Comparison of ENCODE assay signal across 25 cellular contexts in genomic region chr21:33257404-33257803, GRCh38. TPM values are rescaled to one million over a fixed set of nuclear protein-coding genes. Genes with fewer than 3 reads are reported as not detected.
DNase-seq lines count a peak whose midpoint lies in the region; ATAC-seq lines count a peak whose summit lies in the region.
"Had no signal": no experiment of that assay in that cellular context is flagged by ENCODE, and none has a peak within 500 bp of the region (broad histone marks: within the 10 kb centered on the region; RNA-seq: fewer than 3 reads in every experiment).

No MANE protein-coding gene starts in this region.

- H3K27me3 Mint-ChIP-seq in activated naive CD4-positive, alpha-beta T cell treated with anti-CD3 and anti-CD28 coated beads, Interleukin-2, amount 50 U/mL, for 24 hours, result no peaks in the 10 kb centered on the region
- no peaks in the 10 kb centered on the region for H3K27me3 Mint-ChIP-seq in activated T-helper 1 cell treated with anti-CD3 and anti-CD28 coated beads, Interleukin-12 subunit alpha, Interleukin-12 subunit beta, Interleukin-2, Interleukin-4 antibody, amounts not matched to agents 30 ng/mL and 10 ng/mL and 1 ng/mL, durations not matched to agents 14 hours and 24 hours and 36 hours (ENCODE audit: insufficient read depth)
- H3K27me3 Mint-ChIP-seq in memory B cell, result no peaks in the 10 kb centered on the region
- H3K27me3 Mint-ChIP-seq: B cell, T-helper 17 cell had no signal

- intact Hi-C loops in activated T-helper 1 cell treated with anti-CD3 and anti-CD28 coated beads, Interleukin-12 subunit alpha, Interleukin-12 subunit beta, Interleukin-2, Interleukin-4 antibody, amounts not matched to agents 30 ng/mL and 10 ng/mL and 1 ng/mL, durations not matched to agents 14 hours and 24 hours and 36 hours (cut with micrococcal nuclease), result loop anchor here (2.0 to 5.0 kb wide), 2 partner anchors 19 to 180 kb away; no protein-coding TSS in a partner anchor

- H3K9me3 Mint-ChIP-seq in activated naive CD4-positive, alpha-beta T cell treated with anti-CD3 and anti-CD28 coated beads, Interleukin-2, amount 50 U/mL, for 24 hours, result no peaks in the 10 kb centered on the region
- peaks cover 3% of the 10 kb centered on the region for H3K9me3 Mint-ChIP-seq in activated T-helper 1 cell treated with anti-CD3 and anti-CD28 coated beads, Interleukin-12 subunit alpha, Interleukin-12 subunit beta, Interleukin-2, Interleukin-4 antibody, amounts not matched to agents 30 ng/mL and 10 ng/mL and 1 ng/mL, durations not matched to agents 14 hours and 24 hours and 36 hours
- H3K9me3 Mint-ChIP-seq in memory B cell, result no peaks in the 10 kb centered on the region
- H3K9me3 Mint-ChIP-seq: natural killer cell had no signal

- H3K36me3 Mint-ChIP-seq in activated naive CD4-positive, alpha-beta T cell treated with anti-CD3 and anti-CD28 coated beads, Interleukin-2, amount 50 U/mL, for 24 hours, result peaks cover 28% of the 10 kb centered on the region
- peaks cover 58% of the 10 kb centered on the region for H3K36me3 Mint-ChIP-seq in activated T-helper 1 cell treated with anti-CD3 and anti-CD28 coated beads, Interleukin-12 subunit alpha, Interleukin-12 subunit beta, Interleukin-2, Interleukin-4 antibody, amounts not matched to agents 30 ng/mL and 10 ng/mL and 1 ng/mL, durations not matched to agents 14 hours and 24 hours and 36 hours (ENCODE audit: low read depth)
- peaks cover 37% of the 10 kb centered on the region for H3K36me3 Mint-ChIP-seq in memory B cell

- DNase-seq in activated naive CD4-positive, alpha-beta T cell (lab: John Stamatoyannopoulos, UW), result no peak
- DNase-seq in activated T-helper 1 cell treated with anti-CD3 and anti-CD28 coated beads, Interleukin-12 subunit alpha, Interleukin-12 subunit beta, Interleukin-2, Interleukin-4 antibody, amounts not matched to agents 30 ng/mL and 10 ng/mL and 1 ng/mL, durations not matched to agents 14 hours and 24 hours and 36 hours (ENCODE audit: low spot score), result no peak
- no peak for DNase-seq in memory B cell (ENCODE audit: low spot score in 2 of 2)
- no peak for DNase-seq in CD1c-positive myeloid dendritic cell (ENCODE audit: extremely low spot score)
- DNase-seq in activated CD4-positive, alpha-beta T cell treated with anti-CD3 and anti-CD28 coated beads, Interleukin-2, amount 50 U/mL, for 1 hour, result no peak
- no peak for DNase-seq in NCI-H146 (lab: John Stamatoyannopoulos, UW)
- DNase-seq: activated T-cell treated with anti-CD3 and anti-CD28 coated beads, Interleukin-2, amount 50 U/mL, for 1 hour; Calu3; DMS79; dorsolateral prefrontal cortex; gastrocnemius medialis; GDM1; kidney glomerular epithelial cell; natural killer cell; NCI-H1417 treated with DMSO at 0.1 percent for 48 hours; NCI-H2081; NCI-H2227 treated with DMSO at 0.1 percent for 48 hours; NK-92 treated with Interleukin-12 subunit alpha and Interleukin-12 subunit beta, amount 100 ng/mL, for 24 hours; PC-3; stimulated activated CD4-positive, alpha-beta T cell treated with anti-CD3 and anti-CD28 coated beads, Interleukin-4, amount 100 ng/mL, for 24 hours; T-helper 17 cell had no signal

- H3K27ac Mint-ChIP-seq in activated naive CD4-positive, alpha-beta T cell treated with anti-CD3 and anti-CD28 coated beads, Interleukin-2, amount 50 U/mL, for 24 hours, result no peak overlapping the region
- H3K27ac Mint-ChIP-seq in activated T-helper 1 cell treated with anti-CD3 and anti-CD28 coated beads, Interleukin-12 subunit alpha, Interleukin-12 subunit beta, Interleukin-2, Interleukin-4 antibody, amounts not matched to agents 30 ng/mL and 10 ng/mL and 1 ng/mL, durations not matched to agents 14 hours and 24 hours and 36 hours, result peak overlapping the region; percentile 34
- H3K27ac Mint-ChIP-seq in memory B cell, result peak overlapping the region; percentile 46
- H3K27ac Mint-ChIP-seq: B cell, mesothelial cell of epicardium had no signal

- no peak for ATAC-seq in memory B cell (ENCODE audit: low read depth)
- ATAC-seq: gastrocnemius medialis, HCT116, natural killer cell, PC-3, T-helper 17 cell had no signal

- H3K4me3 Mint-ChIP-seq in activated naive CD4-positive, alpha-beta T cell treated with anti-CD3 and anti-CD28 coated beads, Interleukin-2, amount 50 U/mL, for 24 hours, result peak overlapping the region; percentile 15
- no peak overlapping the region for H3K4me3 Mint-ChIP-seq in activated T-helper 1 cell treated with anti-CD3 and anti-CD28 coated beads, Interleukin-12 subunit alpha, Interleukin-12 subunit beta, Interleukin-2, Interleukin-4 antibody, amounts not matched to agents 30 ng/mL and 10 ng/mL and 1 ng/mL, durations not matched to agents 14 hours and 24 hours and 36 hours
- no peak overlapping the region for H3K4me3 Mint-ChIP-seq in memory B cell
- H3K4me3 Mint-ChIP-seq: B cell, mesothelial cell of epicardium, natural killer cell, T-helper 17 cell had no signal

- H3K4me1 Mint-ChIP-seq in activated naive CD4-positive, alpha-beta T cell treated with anti-CD3 and anti-CD28 coated beads, Interleukin-2, amount 50 U/mL, for 24 hours, result peaks cover 56% of the 10 kb centered on the region
- H3K4me1 Mint-ChIP-seq in activated T-helper 1 cell treated with anti-CD3 and anti-CD28 coated beads, Interleukin-12 subunit alpha, Interleukin-12 subunit beta, Interleukin-2, Interleukin-4 antibody, amounts not matched to agents 30 ng/mL and 10 ng/mL and 1 ng/mL, durations not matched to agents 14 hours and 24 hours and 36 hours (ENCODE audit: low read depth), result peaks cover 48% of the 10 kb centered on the region
- peaks cover 10% of the 10 kb centered on the region for H3K4me1 Mint-ChIP-seq in memory B cell
- H3K4me1 Mint-ChIP-seq: mesothelial cell of epicardium had no signal

RNA-seq across cellular contexts. Expression of gene IL10RB, which starts 8.8 kb away (rescaled TPM):
- 20.5 and 21.4 TPM in 2 replicates for total RNA-seq in activated T-helper 1 cell treated with anti-CD3 and anti-CD28 coated beads, Interleukin-12 subunit alpha, Interleukin-12 subunit beta, Interleukin-2, Interleukin-4 antibody, amounts not matched to agents 30 ng/mL and 10 ng/mL and 1 ng/mL, durations not matched to agents 14 hours and 24 hours and 36 hours

RNA-seq across cellular contexts. Expression of gene IFNAR2, which starts 27.7 kb away (rescaled TPM):
- total RNA-seq in activated T-helper 1 cell treated with anti-CD3 and anti-CD28 coated beads, Interleukin-12 subunit alpha, Interleukin-12 subunit beta, Interleukin-2, Interleukin-4 antibody, amounts not matched to agents 30 ng/mL and 10 ng/mL and 1 ng/mL, durations not matched to agents 14 hours and 24 hours and 36 hours, result 33.3 and 33.5 TPM in 2 replicates
